In the genomic region with DNA sequence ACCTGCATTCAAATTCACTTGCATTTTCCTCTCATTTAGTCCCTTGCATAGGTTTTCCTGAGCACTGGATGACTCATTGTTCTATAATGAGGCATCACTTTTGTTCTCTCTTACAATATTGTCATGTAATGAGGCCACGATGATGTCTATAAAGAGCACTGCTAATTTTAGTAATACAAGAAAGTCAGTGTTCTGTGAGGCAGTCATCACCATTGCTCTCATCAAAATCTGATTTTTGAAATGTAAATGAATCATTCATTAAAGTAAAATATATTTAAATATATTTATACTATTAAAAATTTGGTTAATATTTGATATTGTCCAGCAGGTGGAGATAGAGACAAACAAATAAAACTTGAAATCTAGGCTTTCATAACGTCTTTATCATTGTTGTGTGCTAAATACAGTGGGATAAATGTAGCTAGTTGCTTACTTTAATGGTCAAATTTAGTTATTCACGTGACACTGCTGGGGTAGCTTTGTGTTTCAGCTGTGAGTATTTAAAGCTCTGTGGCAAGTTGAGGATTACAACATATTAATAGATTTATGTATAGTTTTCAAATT, we compare ENCODE assay signal across 1 cellular context.
TF ChIP-seq lines count a peak whose summit lies in the region.

No MANE protein-coding gene starts in this region.

TF ChIP-seq in Ishikawa, 13 proteins besides CTCF, POLR2A, EP300 and RAD21:
- no peak for TF ChIP-seq CEBPB (IDR thresholded peaks at IDR 0.05)
- no peak for TF ChIP-seq FOXM1 (IDR thresholded peaks at IDR 0.05; ENCODE audit: borderline replicate concordance, low read depth)
- no peak for TF ChIP-seq EGR1 (IDR thresholded peaks at IDR 0.05)
- no peak for TF ChIP-seq TCF12 (IDR thresholded peaks at IDR 0.05; ENCODE audit: low read depth)
- TF ChIP-seq, protein P1, sequence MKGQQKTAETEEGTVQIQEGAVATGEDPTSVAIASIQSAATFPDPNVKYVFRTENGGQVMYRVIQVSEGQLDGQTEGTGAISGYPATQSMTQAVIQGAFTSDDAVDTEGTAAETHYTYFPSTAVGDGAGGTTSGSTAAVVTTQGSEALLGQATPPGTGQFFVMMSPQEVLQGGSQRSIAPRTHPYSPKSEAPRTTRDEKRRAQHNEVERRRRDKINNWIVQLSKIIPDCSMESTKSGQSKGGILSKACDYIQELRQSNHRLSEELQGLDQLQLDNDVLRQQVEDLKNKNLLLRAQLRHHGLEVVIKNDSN (IDR thresholded peaks at IDR 0.05) = no peak
